In genomic region chr17:49633762-49634486, GRCh38 we compare ENCODE assay signal across 13 cellular contexts. TPM values are rescaled to one million over a fixed set of nuclear protein-coding genes. Genes with fewer than 3 reads are reported as not detected.
DNase-seq lines count a peak whose midpoint lies in the region; ATAC-seq and TF ChIP-seq lines count a peak whose summit lies in the region.
"Had no signal": no experiment of that assay in that cellular context is flagged by ENCODE, and none has a peak within 500 bp of the region (broad histone marks: within the 10 kb centered on the region; RNA-seq: fewer than 3 reads in every experiment).

No MANE protein-coding gene starts in this region.

- TF ChIP-seq CTCF in upper lobe of right lung (IDR thresholded peaks at IDR 0.05) (no peak), mucosa of descending colon (IDR thresholded peaks at IDR 0.05) (no peak)

- H3K36me3 ChIP-seq in endocrine pancreas (ENCODE audit: control insufficient read depth, insufficient read depth, low read length) (no peaks in the 10 kb centered on the region), muscle layer of duodenum (ENCODE audit: control insufficient read depth in 1 of 2, insufficient read depth in 2 of 2, low read length in 2 of 2) (peaks cover 0 to 4% of the 10 kb centered on the region in 2 donors), upper lobe of right lung (no peaks in the 10 kb centered on the region), MG63 (peaks cover 10% of the 10 kb centered on the region), mucosa of descending colon (ENCODE audit: low read depth) (no peaks in the 10 kb centered on the region)
- H3K36me3 ChIP-seq: lower lobe of right lung had no signal

- H3K4me3 ChIP-seq in endocrine pancreas (ENCODE audit: control insufficient read depth, insufficient read depth, low read length) (peak overlapping the region; percentile 36), muscle layer of duodenum (ENCODE audit: low read depth in 1 of 2, low read length in 2 of 2) (peak overlapping the region in 1 of 2 donors; percentile 26), upper lobe of right lung (no peak overlapping the region), MG63 (no peak overlapping the region), mucosa of descending colon (no peak overlapping the region)
- H3K4me3 ChIP-seq: lower lobe of right lung had no signal

- peak overlapping the region; percentile 42 for H3K27ac ChIP-seq in muscle layer of duodenum (ENCODE audit: low read length)
- peak overlapping the region; percentile 11 for H3K27ac ChIP-seq in upper lobe of right lung
- H3K27ac ChIP-seq: lower lobe of right lung had no signal

- intact Hi-C loops in upper lobe of right lung (cut with DNase I) = no loop called here
- intact Hi-C loops in mucosa of descending colon (cut with DNase I, micrococcal nuclease) = no loop called here

- H3K9me3 ChIP-seq in endocrine pancreas (ENCODE audit: control insufficient read depth, low read length) = no peaks in the 10 kb centered on the region
- H3K9me3 ChIP-seq in muscle layer of duodenum (ENCODE audit: control insufficient read depth in 1 of 2, low read length in 2 of 2) = no peaks in the 10 kb centered on the region
- no peaks in the 10 kb centered on the region for H3K9me3 ChIP-seq in upper lobe of right lung
- no peaks in the 10 kb centered on the region for H3K9me3 ChIP-seq in MG63
- no peaks in the 10 kb centered on the region for H3K9me3 ChIP-seq in mucosa of descending colon
- H3K9me3 ChIP-seq: lower lobe of right lung had no signal

- ATAC-seq in upper lobe of right lung = no peak
- no peak for ATAC-seq in mucosa of descending colon
- ATAC-seq in GM19351 (IDR thresholded peaks at IDR 0.05; ENCODE audit: unreplicated experiment) = no peak
- ATAC-seq: lower lobe of right lung, Panc1 had no signal

- no peaks in the 10 kb centered on the region for H3K27me3 ChIP-seq in endocrine pancreas (ENCODE audit: control insufficient read depth, insufficient read depth, low read length)
- H3K27me3 ChIP-seq in muscle layer of duodenum (ENCODE audit: low read depth, low read length) = no peaks in the 10 kb centered on the region
- no peaks in the 10 kb centered on the region for H3K27me3 ChIP-seq in upper lobe of right lung
- H3K27me3 ChIP-seq in MG63 = no peaks in the 10 kb centered on the region

- H3K9ac ChIP-seq in endocrine pancreas (ENCODE audit: control insufficient read depth, insufficient read depth, low read length) = no peak overlapping the region

- DNase-seq in NCI-H82 (lab: John Stamatoyannopoulos, UW) = peak; percentile 41
- DNase-seq in NCI-H82 treated with DMSO at 0.1 percent for 48 hours (lab: John Stamatoyannopoulos, UW; ENCODE audit: unreplicated experiment) = no peak
- no peak for DNase-seq in upper lobe of right lung
- no peak for DNase-seq in MG63
- no peak for DNase-seq in mucosa of descending colon
- DNase-seq: 8988T; activated naive CD4-positive, alpha-beta T cell treated with anti-CD3 and anti-CD28 coated beads, Interleukin-2, amount 50 U/mL, for 16 hours; lower lobe of right lung; T1000 had no signal

- H3K4me1 ChIP-seq in endocrine pancreas (ENCODE audit: control insufficient read depth, insufficient read depth, low read length) (peaks cover 32% of the 10 kb centered on the region), muscle layer of duodenum (ENCODE audit: control insufficient read depth in 1 of 2, insufficient read depth in 2 of 2, low read length in 2 of 2) (peaks cover 20 to 66% of the 10 kb centered on the region in 2 donors), upper lobe of right lung (peaks cover 56% of the 10 kb centered on the region), mucosa of descending colon (ENCODE audit: low read depth) (no peaks in the 10 kb centered on the region)

RNA-seq across cellular contexts. Expression of gene SPOP, which starts 44.0 kb away (rescaled TPM):
- total RNA-seq in upper lobe of right lung = 87.3 TPM
- 84.1 and 126 TPM in 2 replicates for total RNA-seq in MG63 (2014; rRNA removed; shearing (Covaris generic); ENCODE audit: low replicate concordance)
- total RNA-seq in mucosa of descending colon = 100 to 1,000 TPM in 1 of 3 donors, 10 to 100 TPM in 2; 47.6 to 213 (median 56.2) TPM

RNA-seq across cellular contexts. Expression of gene NXPH3, which starts 58.3 kb away (rescaled TPM):
- total RNA-seq in upper lobe of right lung (6.3 TPM), mucosa of descending colon (10 to 100 TPM in 1 of 3 donors, 1 to 10 TPM in 1, under 1 TPM in 1; 0.93 to 19.9 (median 2.3) TPM)
- total RNA-seq in MG63 (2014; rRNA removed; shearing (Covaris generic); ENCODE audit: low replicate concordance) = 0.36 TPM in 1 of 2 replicates, not detected in the other
